In the genomic region with DNA sequence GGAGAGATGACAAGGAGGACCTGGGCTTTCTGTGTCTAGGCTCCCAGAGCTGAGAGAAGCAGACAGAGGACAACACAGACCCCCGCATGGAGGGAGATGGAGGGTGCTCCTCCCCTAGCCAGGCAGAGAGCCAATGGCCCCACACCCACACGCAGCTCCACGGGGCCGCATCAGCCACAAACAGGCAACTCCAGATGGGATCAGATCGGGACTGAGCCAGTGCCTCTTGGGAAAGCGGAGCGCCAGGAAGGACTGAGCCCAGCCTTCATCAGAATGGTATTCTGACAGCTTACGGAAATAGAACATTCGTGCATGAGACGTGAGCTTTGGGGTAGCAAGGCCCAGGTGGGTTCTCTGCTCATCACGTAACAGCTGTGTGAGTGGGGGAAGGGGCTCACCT, we compare ENCODE assay signal across 20 cellular contexts.
DNase-seq lines count a peak whose midpoint lies in the region; ATAC-seq and TF ChIP-seq lines count a peak whose summit lies in the region.
"Had no signal": no experiment of that assay in that cellular context is flagged by ENCODE, and none has a peak within 500 bp of the region (broad histone marks: within the 10 kb centered on the region; RNA-seq: fewer than 3 reads in every experiment).

No MANE protein-coding gene starts in this region.

- no peak for TF ChIP-seq CTCF in right atrium auricular region (IDR thresholded peaks at IDR 0.05)
- no peak for TF ChIP-seq CTCF in left ventricle myocardium inferior (IDR thresholded peaks at IDR 0.05; ENCODE audit: borderline replicate concordance)
- no peak for TF ChIP-seq CTCF in upper lobe of right lung (IDR thresholded peaks at IDR 0.05)

- DNase-seq in right atrium auricular region (ENCODE audit: low spot score) = peak; percentile 42
- no peak for DNase-seq in left ventricle myocardium inferior
- peak; percentile 78 for DNase-seq in NCI-H2171 (lab: John Stamatoyannopoulos, UW)
- peak; percentile 72 for DNase-seq in mesenteric fat pad (ENCODE audit: low spot score)
- DNase-seq in upper lobe of right lung = no peak
- no peak for DNase-seq in NCI-H2227 (lab: John Stamatoyannopoulos, UW; ENCODE audit: unreplicated experiment)
- DNase-seq in activated T-cell treated with anti-CD3 and anti-CD28 coated beads, Interleukin-2, amount 50 U/mL, for 24 hours = no peak
- DNase-seq in H4 (ENCODE audit: low spot score) = no peak
- DNase-seq: CD4-positive, alpha-beta T cell; COR-L47; KG1; NCI-H1092; NCI-H1436; NCI-H2081 treated with DMSO at 0.1 percent for 48 hours; NCI-H510A treated with DMSO at 0.1 percent for 48 hours; NCI-H748 treated with DMSO at 0.1 percent for 48 hours; SHP77 treated with DMSO at 0.1 percent for 48 hours had no signal

- H3K27ac Mint-ChIP-seq in activated T-cell treated with anti-CD3 and anti-CD28 coated beads, Interleukin-2, amount 50 U/mL, for 24 hours = no peak overlapping the region
- H3K27ac Mint-ChIP-seq: CD4-positive, alpha-beta T cell had no signal

- H3K27me3 Mint-ChIP-seq in activated T-cell treated with anti-CD3 and anti-CD28 coated beads, Interleukin-2, amount 50 U/mL, for 24 hours = no peaks in the 10 kb centered on the region
- H3K27me3 Mint-ChIP-seq: CD4-positive, alpha-beta T cell had no signal

- H3K4me1 ChIP-seq in right atrium auricular region (no peaks in the 10 kb centered on the region), left ventricle myocardium inferior (no peaks in the 10 kb centered on the region), upper lobe of right lung (no peaks in the 10 kb centered on the region)
- H3K4me1 ChIP-seq: BLaER1 had no signal

- intact Hi-C loops in left ventricle myocardium inferior (cut with micrococcal nuclease) = no loop called here
- intact Hi-C loops in upper lobe of right lung (cut with DNase I) = no loop called here

- H3K36me3 ChIP-seq in right atrium auricular region = no peaks in the 10 kb centered on the region
- no peaks in the 10 kb centered on the region for H3K36me3 ChIP-seq in left ventricle myocardium inferior
- no peaks in the 10 kb centered on the region for H3K36me3 ChIP-seq in upper lobe of right lung
- H3K36me3 ChIP-seq: BLaER1 had no signal

- H3K27ac ChIP-seq in right atrium auricular region (no peak overlapping the region), left ventricle myocardium inferior (replicated peaks) (no peak overlapping the region), upper lobe of right lung (no peak overlapping the region)
- H3K27ac ChIP-seq: BLaER1, RWPE1, SK-N-MC had no signal

- no peaks in the 10 kb centered on the region for H3K9me3 Mint-ChIP-seq in activated T-cell treated with anti-CD3 and anti-CD28 coated beads, Interleukin-2, amount 50 U/mL, for 24 hours

- peak; percentile 9 for ATAC-seq in upper lobe of right lung

- H3K36me3 Mint-ChIP-seq in activated T-cell treated with anti-CD3 and anti-CD28 coated beads, Interleukin-2, amount 50 U/mL, for 24 hours (ENCODE audit: low read depth) = no peaks in the 10 kb centered on the region

- H3K27me3 ChIP-seq in right atrium auricular region (no peaks in the 10 kb centered on the region), left ventricle myocardium inferior (ENCODE audit: low read depth) (peaks cover 31% of the 10 kb centered on the region), upper lobe of right lung (no peaks in the 10 kb centered on the region)
- H3K27me3 ChIP-seq: BLaER1 had no signal

- no peaks in the 10 kb centered on the region for H3K4me1 Mint-ChIP-seq in activated T-cell treated with anti-CD3 and anti-CD28 coated beads, Interleukin-2, amount 50 U/mL, for 24 hours (ENCODE audit: low read depth)

- no peak overlapping the region for H3K4me3 Mint-ChIP-seq in activated T-cell treated with anti-CD3 and anti-CD28 coated beads, Interleukin-2, amount 50 U/mL, for 24 hours
- H3K4me3 Mint-ChIP-seq: CD4-positive, alpha-beta T cell had no signal

- H3K4me3 ChIP-seq in right atrium auricular region (no peak overlapping the region), left ventricle myocardium inferior (no peak overlapping the region), upper lobe of right lung (no peak overlapping the region)
- H3K4me3 ChIP-seq: BLaER1, SK-N-MC had no signal

- H3K9me3 ChIP-seq in right atrium auricular region (peaks cover 0 to 9% of the 10 kb centered on the region in 2 donors), left ventricle myocardium inferior (replicated peaks) (peaks cover 9% of the 10 kb centered on the region), upper lobe of right lung (no peaks in the 10 kb centered on the region)
- H3K9me3 ChIP-seq: BLaER1 had no signal

Comparison
In these comparisons a context has a peak if more than half of its experiments do, and no peak if none do; other contexts are left out.
1. DNase-seq: peak in right atrium auricular region (single experiment), NCI-H2171 (single experiment) and mesenteric fat pad (single experiment); none in left ventricle myocardium inferior (single experiment), upper lobe of right lung (single experiment), NCI-H2227 (single experiment), activated T-cell treated with anti-CD3 and anti-CD28 coated beads, Interleukin-2, amount 50 U/mL, for 24 hours (single experiment) and H4 (single experiment).